1 cellular context compared by ENCODE assay signal in genomic region chr3:155334897-155335883, GRCh38.
TF ChIP-seq lines count a peak whose summit lies in the region.

No MANE protein-coding gene starts in this region.

TF ChIP-seq in K562, 482 proteins besides CTCF, POLR2A, EP300 and RAD21 (continued from another document and continues in another):
- TF ChIP-seq ZNF589 (CRISPR knock-in tag; IDR thresholded peaks at IDR 0.05; ENCODE audit: low read depth) (peak; percentile 90), NFATC3 (IDR thresholded peaks at IDR 0.05) (no peak), ZNF766 (CRISPR knock-in tag; conservative IDR thresholded peaks at IDR 0.05) (no peak; the same call in none of the 2 replicates), CEBPB (tag; IDR thresholded peaks at IDR 0.05) (no peak), MEF2D (tag; conservative IDR thresholded peaks at IDR 0.05; ENCODE audit: low read depth) (peak; percentile 63; the same call in 1 of the 2 replicates), RBM22 (IDR thresholded peaks at IDR 0.05; ENCODE audit: low read depth, low read length, poor library complexity, severe bottlenecking) (no peak), ZNF778 (CRISPR knock-in tag; IDR thresholded peaks at IDR 0.05) (no peak), ZNF121 (CRISPR knock-in tag; conservative IDR thresholded peaks at IDR 0.05) (no peak), RFX1 (IDR thresholded peaks at IDR 0.05) (no peak), HBP1 (CRISPR knock-in tag; IDR thresholded peaks at IDR 0.05) (0 out of 2 replicates have a peak, but pooled peaks have one; percentile 21), CBX8 (IDR thresholded peaks at IDR 0.05; ENCODE audit: borderline replicate concordance, extremely low read depth, low read depth, low read length, poor library complexity, severe bottlenecking) (no peak), ZKSCAN3 (CRISPR knock-in tag; IDR thresholded peaks at IDR 0.05) (no peak), NUFIP1 (IDR thresholded peaks at IDR 0.05; ENCODE audit: partially characterized antibody) (no peak), GTF2F1 (IDR thresholded peaks at IDR 0.05; ENCODE audit: low read depth, low read length) (no peak), SRF (CRISPR knock-in tag; IDR thresholded peaks at IDR 0.05) (no peak), GTF3C2 (IDR thresholded peaks at IDR 0.05; ENCODE audit: borderline replicate concordance, extremely low read depth, insufficient read length) (no peak), GTF2A2 (tag; IDR thresholded peaks at IDR 0.05) (0 out of 2 replicates have a peak, but pooled peaks have one; percentile 50), SNAPC5 (CRISPR knock-in tag; IDR thresholded peaks at IDR 0.05) (no peak), NONO (IDR thresholded peaks at IDR 0.05; ENCODE audit: low read depth in 2 of 2, low read length in 1 of 2) (no peak), ZNF551 (CRISPR knock-in tag; IDR thresholded peaks at IDR 0.05) (no peak), FOXK2 (conservative IDR thresholded peaks at IDR 0.05 in 1 of 2, IDR thresholded peaks at IDR 0.05 in 1 of 2; ENCODE audit: low read depth in 2 of 2) (peak in 1 of 2 experiments; percentile 53; a peak in 2 of 4 replicates), CEBPZ (IDR thresholded peaks at IDR 0.05; ENCODE audit: borderline replicate concordance, low read depth, low read length) (no peak), ELK1 (CRISPR knock-in tag; IDR thresholded peaks at IDR 0.05) (no peak), MCM3 (IDR thresholded peaks at IDR 0.05) (no peak), PKNOX1 (IDR thresholded peaks at IDR 0.05) (peak; percentile 58), THRA (IDR thresholded peaks at IDR 0.05) (no peak), CREB3 (tag; conservative IDR thresholded peaks at IDR 0.05; ENCODE audit: low read depth) (peak; percentile 63), ZBTB5 (IDR thresholded peaks at IDR 0.05) (no peak), SIN3A (IDR thresholded peaks at IDR 0.05; ENCODE audit: borderline replicate concordance in 2 of 2, control insufficient read depth in 1 of 2, low read depth in 2 of 2, low read length in 2 of 2) (no peak), GTF2B (IDR thresholded peaks at IDR 0.05; ENCODE audit: extremely low read depth, insufficient read length) (no peak), ZNF311 (CRISPR knock-in tag; IDR thresholded peaks at IDR 0.05) (0 out of 2 replicates have a peak, but pooled peaks have one; percentile 62), RAD51 (IDR thresholded peaks at IDR 0.05; ENCODE audit: borderline replicate concordance, low read depth) (no peak), TRIM24 (IDR thresholded peaks at IDR 0.05) (peak; percentile 79 to 83), ZBTB7A (IDR thresholded peaks at IDR 0.05; ENCODE audit: borderline replicate concordance, control insufficient read depth, low read depth, low read length) (no peak), ZNF583 (CRISPR knock-in tag; IDR thresholded peaks at IDR 0.05) (peak; percentile 41; the same call in 1 of the 2 replicates), ZBTB17 (CRISPR knock-in tag; IDR thresholded peaks at IDR 0.05) (0 out of 2 replicates have a peak, but pooled peaks have one; percentile 53), BRD4 (IDR thresholded peaks at IDR 0.05) (peak; percentile 62; the same call in 1 of the 2 replicates), EHMT2 (IDR thresholded peaks at IDR 0.05) (no peak), NFE2 (IDR thresholded peaks at IDR 0.05; ENCODE audit: low read depth) (peak; percentile 55), ZNF23 (CRISPR knock-in tag; IDR thresholded peaks at IDR 0.05) (0 out of 2 replicates have a peak, but pooled peaks have one; percentile 25), ARID3A (IDR thresholded peaks at IDR 0.05; ENCODE audit: borderline replicate concordance, low read depth, low read length) (no peak; the same call in 1 of the 2 replicates), EWSR1 (IDR thresholded peaks at IDR 0.05; ENCODE audit: borderline replicate concordance, low read depth, partially characterized antibody) (no peak), CBFB (CRISPR knock-in tag; IDR thresholded peaks at IDR 0.05) (no peak), RBM34 (IDR thresholded peaks at IDR 0.05; ENCODE audit: borderline replicate concordance, insufficient read depth, low read length) (no peak), ZNF707 (CRISPR knock-in tag; conservative IDR thresholded peaks at IDR 0.05) (no peak), IRF9 (tag; IDR thresholded peaks at IDR 0.05) (no peak), ZBTB1 (CRISPR knock-in tag; IDR thresholded peaks at IDR 0.05; ENCODE audit: borderline replicate concordance, low read depth) (no peak)
